26 cellular contexts compared by ENCODE assay signal in genomic region chr14:58821421-58821820, GRCh38.
DNase-seq lines count a peak whose midpoint lies in the region; ATAC-seq, FAIRE-seq and TF ChIP-seq lines count a peak whose summit lies in the region.
"Had no signal": no experiment of that assay in that cellular context is flagged by ENCODE, and none has a peak within 500 bp of the region (broad histone marks: within the 10 kb centered on the region; RNA-seq: fewer than 3 reads in every experiment).

No MANE protein-coding gene starts in this region.

- POLR2A ChIA-PET in HCT116 (lab: Charles Lee) = no interaction called here

- H3K4me1 ChIP-seq in HCT116 (ENCODE audit: control insufficient read depth in 1 of 2, insufficient read depth in 2 of 2, low read length in 2 of 2) = peaks cover 0 to 10% of the 10 kb centered on the region in 2 experiments; a peak in 2 of 4 replicates
- H3K4me1 ChIP-seq in foreskin keratinocyte = peaks cover 8% of the 10 kb centered on the region
- H3K4me1 ChIP-seq: A549, BE2C, HAP-1 had no signal

- H3K9me3 Mint-ChIP-seq in activated naive CD8-positive, alpha-beta T cell treated with anti-CD3 and anti-CD28 coated beads for 36 hours = peaks cover 2% of the 10 kb centered on the region
- H3K9me3 Mint-ChIP-seq: GM23338 had no signal

- peak; percentile 63 for ATAC-seq in HCT116
- peak; percentile 64 for ATAC-seq in foreskin keratinocyte
- ATAC-seq: A549, GM23338 had no signal

- no peaks in the 10 kb centered on the region for H4K20me1 ChIP-seq in HCT116 (ENCODE audit: insufficient read depth)

- H3K9me3 ChIP-seq in HCT116 (ENCODE audit: control insufficient read depth in 1 of 2, insufficient read depth in 1 of 2, low read depth in 1 of 2, low read length in 2 of 2) = no peaks in the 10 kb centered on the region
- H3K9me3 ChIP-seq: A549, BE2C, HAP-1, MG63, SK-N-SH had no signal

- TF ChIP-seq RAD21 in HCT116 (IDR thresholded peaks at IDR 0.05; ENCODE audit: low read depth) = no peak

- H3K4me3 ChIP-seq in HCT116 (replicated peaks in 1 of 2; ENCODE audit: low read depth in 1 of 2, low read length in 2 of 2) = 0 out of 4 replicates have a peak overlapping the region, but pooled peaks of 1 of the 2 experiments have one; percentile 4
- H3K4me3 ChIP-seq: A549, GM23338, HAP-1, MG63 had no signal

- H3K27ac ChIP-seq in HCT116 (ENCODE audit: low read depth, low read length) (no peak overlapping the region), foreskin keratinocyte (no peak overlapping the region)
- H3K27ac ChIP-seq: A549 had no signal

- peaks cover 3% of the 10 kb centered on the region for H3K27me3 Mint-ChIP-seq in activated naive CD8-positive, alpha-beta T cell treated with anti-CD3 and anti-CD28 coated beads for 36 hours

- H3K36me3 ChIP-seq in HCT116 (ENCODE audit: control insufficient read depth in 1 of 2, insufficient read depth in 2 of 2, low read length in 2 of 2) = no peaks in the 10 kb centered on the region
- H3K36me3 ChIP-seq: BE2C, HAP-1, MG63 had no signal

- H3K9me2 ChIP-seq in HCT116 (ENCODE audit: insufficient read depth) = no peaks in the 10 kb centered on the region
- H3K9me2 ChIP-seq: SK-N-SH had no signal

- DNase-seq in HCT116 (ENCODE audit: low read depth, low spot score) (peak; percentile 8), RCC 7860 (ENCODE audit: low spot score) (peak; percentile 45), foreskin keratinocyte (peak in 1 of 2 donors; percentile 64), renal cortical epithelial cell (ENCODE audit: low read depth) (peak; percentile 53)
- no peak for DNase-seq in activated effector memory CD4-positive, alpha-beta T cell treated with Interleukin-2 at 50 U/mL for 16 hours
- DNase-seq in activated CD4-positive, CD25-positive, alpha-beta regulatory T cell treated with anti-CD3 and anti-CD28 coated beads, Interleukin-2, amount 50 U/mL, for 72 hours = no peak
- no peak for DNase-seq in activated naive CD8-positive, alpha-beta T cell treated with anti-CD3 and anti-CD28 coated beads for 36 hours
- DNase-seq: BE2C, DMS53, GDM1, MG63, NCI-H1417, NCI-H1694 treated with DMSO at 0.1 percent for 48 hours, NCI-H2081 treated with DMSO at 0.1 percent for 48 hours, NCI-H2171 treated with DMSO at 0.1 percent for 48 hours, NCI-H446, NCI-H526 treated with DMSO at 0.1 percent for 48 hours, OCI-M1, RPMI8226, SIG-M5, SK-N-SH had no signal

- intact Hi-C loops in HCT116 (cut with micrococcal nuclease) = no loop called here

- H3K4me1 Mint-ChIP-seq in activated naive CD8-positive, alpha-beta T cell treated with anti-CD3 and anti-CD28 coated beads for 36 hours = no peaks in the 10 kb centered on the region
- H3K4me1 Mint-ChIP-seq: IgD-negative memory B cell had no signal

- CTCF ChIA-PET in HCT116 (lab: Charles Lee) = no interaction called here

- H3K27me3 ChIP-seq in HCT116 (ENCODE audit: insufficient read depth, low read length) (no peaks in the 10 kb centered on the region), foreskin keratinocyte (no peaks in the 10 kb centered on the region)
- H3K27me3 ChIP-seq: BE2C, MG63 had no signal

- RAD21 ChIA-PET in HCT116 (lab: Charles Lee; ENCODE audit: low non-redundant PET in 1 of 2, low total read pairs in 2 of 2, uncharacterized antibody in 2 of 2, unreplicated experiment in 2 of 2) = no interaction called here

- BruUV-seq in HCT116 (replicated peaks; lab: Mats Ljungman, UMichigan) = no TSS peak

- no peak for TF ChIP-seq POLR2A in HCT116 (IDR thresholded peaks at IDR 0.05; ENCODE audit: borderline replicate concordance, extremely low read depth, insufficient read depth, insufficient read length)

- H3K9ac ChIP-seq in HCT116 (ENCODE audit: low read length) = no peak overlapping the region
- H3K9ac ChIP-seq: SK-N-SH had no signal

- peak overlapping the region; percentile 54 for H3K4me2 ChIP-seq in HCT116 (ENCODE audit: low read length)
- H3K4me2 ChIP-seq: A549, GM23338, SK-N-SH had no signal

- H3K4me3 Mint-ChIP-seq in activated naive CD8-positive, alpha-beta T cell treated with anti-CD3 and anti-CD28 coated beads for 36 hours = no peak overlapping the region
- H3K4me3 Mint-ChIP-seq: GM23338, IgD-negative memory B cell had no signal

- H3K27ac Mint-ChIP-seq in activated naive CD8-positive, alpha-beta T cell treated with anti-CD3 and anti-CD28 coated beads for 36 hours = no peak overlapping the region
- H3K27ac Mint-ChIP-seq: GM23338, IgD-negative memory B cell had no signal

- no peaks in the 10 kb centered on the region for H3K36me3 Mint-ChIP-seq in activated naive CD8-positive, alpha-beta T cell treated with anti-CD3 and anti-CD28 coated beads for 36 hours
- H3K36me3 Mint-ChIP-seq: IgD-negative memory B cell had no signal

- no peak for FAIRE-seq in RCC 7860 (lab: Jason Lieb, UNC)
- FAIRE-seq: A549, D721Med had no signal

- no peaks in the 10 kb centered on the region for H3K79me2 ChIP-seq in HCT116 (ENCODE audit: insufficient read depth, low read length)

- TF ChIP-seq CTCF in HCT116 (IDR thresholded peaks at IDR 0.05 in 2 of 3, conservative IDR thresholded peaks at IDR 0.05 in 1 of 3; ENCODE audit: borderline replicate concordance in 1 of 3, insufficient read depth in 1 of 3, low read depth in 2 of 3, low read length in 2 of 3) = no peak
- TF ChIP-seq CTCF in foreskin keratinocyte (conservative IDR thresholded peaks at IDR 0.05) = no peak

- H2AFZ ChIP-seq in HCT116 (ENCODE audit: low read depth, low read length, poor library complexity, severe bottlenecking) = peak overlapping the region; percentile 74
- H2AFZ ChIP-seq: GM23338 had no signal

TF ChIP-seq in HCT116, 20 proteins besides CTCF, POLR2A, EP300 and RAD21:
- TF ChIP-seq POLR2AphosphoS5 (IDR thresholded peaks at IDR 0.05; ENCODE audit: low read depth, low read length) (no peak), SP1 (IDR thresholded peaks at IDR 0.05; ENCODE audit: low read depth) (peak; percentile 8; the same call in 1 of the 2 replicates), CBX3 (IDR thresholded peaks at IDR 0.05; ENCODE audit: low read depth) (no peak), ELF1 (IDR thresholded peaks at IDR 0.05; ENCODE audit: borderline replicate concordance, low read depth) (0 out of 2 replicates have a peak, but pooled peaks have one; percentile 9)

Comparison
In these comparisons a context has a peak if more than half of its experiments do, and no peak if none do; other contexts are left out.
1. DNase-seq: peak in HCT116 (single experiment), RCC 7860 (single experiment) and renal cortical epithelial cell (single experiment); none in activated effector memory CD4-positive, alpha-beta T cell treated with Interleukin-2 at 50 U/mL for 16 hours (single experiment), activated CD4-positive, CD25-positive, alpha-beta regulatory T cell treated with anti-CD3 and anti-CD28 coated beads, Interleukin-2, amount 50 U/mL, for 72 hours (single experiment) and activated naive CD8-positive, alpha-beta T cell treated with anti-CD3 and anti-CD28 coated beads for 36 hours (single experiment).